Comparison of ENCODE assay signal across 24 cellular contexts in genomic region chr7:26948617-26949118, GRCh38.
DNase-seq lines count a peak whose midpoint lies in the region; ATAC-seq, FAIRE-seq and TF ChIP-seq lines count a peak whose summit lies in the region.
"Had no signal": no experiment of that assay in that cellular context is flagged by ENCODE, and none has a peak within 500 bp of the region (broad histone marks: within the 10 kb centered on the region; RNA-seq: fewer than 3 reads in every experiment).

No MANE protein-coding gene starts in this region.

- no peak overlapping the region for H3K4me3 ChIP-seq in bronchial epithelial cell (ENCODE audit: low read depth, low read length)
- H3K4me3 ChIP-seq in iPS-18a (ENCODE audit: low read length) = peak overlapping the region; percentile 41
- H3K4me3 ChIP-seq in pancreas = no peak overlapping the region
- H3K4me3 ChIP-seq in MG63 = no peak overlapping the region
- H3K4me3 ChIP-seq in Peyer's patch = no peak overlapping the region
- H3K4me3 ChIP-seq: skin epidermis had no signal

- H3K27me3 Mint-ChIP-seq in activated CD4-positive, alpha-beta T cell treated with anti-CD3 and anti-CD28 coated beads, Interleukin-2, amount 10 ng/mL, durations not matched to agents 24 days and 14 days = peaks cover 13% of the 10 kb centered on the region

- no peaks in the 10 kb centered on the region for H3K9me3 Mint-ChIP-seq in activated CD4-positive, alpha-beta T cell treated with anti-CD3 and anti-CD28 coated beads, Interleukin-2, amount 10 ng/mL, durations not matched to agents 24 days and 14 days
- H3K9me3 Mint-ChIP-seq: activated CD8-positive, alpha-beta T cell treated with anti-CD3 and anti-CD28 coated beads for 36 hours; HFFc6 had no signal

- intact Hi-C loops in pancreas (cut with DNase I) = no loop called here
- intact Hi-C loops in activated CD4-positive, alpha-beta T cell treated with anti-CD3 and anti-CD28 coated beads, Interleukin-2, amount 10 ng/mL, durations not matched to agents 24 days and 14 days (cut with micrococcal nuclease) = no loop called here

- H3K9me3 ChIP-seq in iPS-18a (ENCODE audit: control insufficient read depth, low read depth, low read length) (no peaks in the 10 kb centered on the region), pancreas (no peaks in the 10 kb centered on the region), MG63 (no peaks in the 10 kb centered on the region), Peyer's patch (no peaks in the 10 kb centered on the region)

- no peak overlapping the region for H3K27ac Mint-ChIP-seq in activated CD4-positive, alpha-beta T cell treated with anti-CD3 and anti-CD28 coated beads, Interleukin-2, amount 10 ng/mL, durations not matched to agents 24 days and 14 days
- H3K27ac Mint-ChIP-seq: activated CD8-positive, alpha-beta T cell treated with anti-CD3 and anti-CD28 coated beads for 36 hours; HFFc6 had no signal

- H3K9ac ChIP-seq in iPS-18a (ENCODE audit: low read length) = peak overlapping the region; percentile 41

- H3K27me3 ChIP-seq in bronchial epithelial cell (ENCODE audit: control insufficient read depth, insufficient read depth, low read length) (no peaks in the 10 kb centered on the region), iPS-18a (ENCODE audit: control insufficient read depth, insufficient read depth, low read length) (no peaks in the 10 kb centered on the region), pancreas (no peaks in the 10 kb centered on the region), MG63 (no peaks in the 10 kb centered on the region), Peyer's patch (no peaks in the 10 kb centered on the region)
- H3K27me3 ChIP-seq: brain microvascular endothelial cell had no signal

- H3K36me3 Mint-ChIP-seq in activated CD4-positive, alpha-beta T cell treated with anti-CD3 and anti-CD28 coated beads, Interleukin-2, amount 10 ng/mL, durations not matched to agents 24 days and 14 days (ENCODE audit: low read depth) = no peaks in the 10 kb centered on the region

- no peaks in the 10 kb centered on the region for H3K36me3 ChIP-seq in bronchial epithelial cell (ENCODE audit: control insufficient read depth, insufficient read depth, low read length)
- H3K36me3 ChIP-seq in iPS-18a (ENCODE audit: control insufficient read depth, low read depth, low read length) = no peaks in the 10 kb centered on the region
- no peaks in the 10 kb centered on the region for H3K36me3 ChIP-seq in pancreas
- H3K36me3 ChIP-seq in MG63 = no peaks in the 10 kb centered on the region
- H3K36me3 ChIP-seq in Peyer's patch = no peaks in the 10 kb centered on the region
- H3K36me3 ChIP-seq: brain microvascular endothelial cell had no signal

- no peak for ATAC-seq in pancreas
- ATAC-seq: activated CD8-positive, alpha-beta T cell treated with anti-CD3 and anti-CD28 coated beads for 36 hours had no signal

- TF ChIP-seq CTCF in bronchial epithelial cell (IDR thresholded peaks at IDR 0.05; ENCODE audit: insufficient read depth, low read length, severe bottlenecking) (no peak), pancreas (IDR thresholded peaks at IDR 0.05) (no peak), Peyer's patch (IDR thresholded peaks at IDR 0.05) (no peak)

- no peak for TF ChIP-seq POLR2A in Peyer's patch (IDR thresholded peaks at IDR 0.05)

- H3K4me1 Mint-ChIP-seq in activated CD4-positive, alpha-beta T cell treated with anti-CD3 and anti-CD28 coated beads, Interleukin-2, amount 10 ng/mL, durations not matched to agents 24 days and 14 days = no peaks in the 10 kb centered on the region

- no peak overlapping the region for H3K4me3 Mint-ChIP-seq in activated CD4-positive, alpha-beta T cell treated with anti-CD3 and anti-CD28 coated beads, Interleukin-2, amount 10 ng/mL, durations not matched to agents 24 days and 14 days
- H3K4me3 Mint-ChIP-seq: activated CD8-positive, alpha-beta T cell treated with anti-CD3 and anti-CD28 coated beads for 36 hours; HFFc6 had no signal

- H3K27ac ChIP-seq in iPS-18a (ENCODE audit: low read length) (peak overlapping the region; percentile 76), pancreas (no peak overlapping the region), Peyer's patch (no peak overlapping the region)
- H3K27ac ChIP-seq: brain microvascular endothelial cell, skin epidermis had no signal

- WGBS in pancreas, 2 donors = 26 to 48% methylated on average over 1 of the region's 1 CpG

- FAIRE-seq in bronchial epithelial cell (lab: Jason Lieb, UNC) (peak; percentile 60), pancreas (lab: Jason Lieb, UNC) (no peak)
- FAIRE-seq: kidney had no signal

- H3K4me1 ChIP-seq in iPS-18a (ENCODE audit: control insufficient read depth, low read depth, low read length) = peaks cover 61% of the 10 kb centered on the region
- H3K4me1 ChIP-seq in pancreas = no peaks in the 10 kb centered on the region
- H3K4me1 ChIP-seq in Peyer's patch = no peaks in the 10 kb centered on the region

- DNase-seq in NCI-H82 (lab: John Stamatoyannopoulos, UW) = peak; percentile 12
- DNase-seq in NCI-H82 treated with DMSO at 0.1 percent for 48 hours (lab: John Stamatoyannopoulos, UW; ENCODE audit: unreplicated experiment) = no peak
- peak; percentile 99 for DNase-seq in bronchial epithelial cell (ENCODE audit: low read depth)
- DNase-seq in pancreas = no peak
- DNase-seq in MG63 = no peak
- DNase-seq in Peyer's patch = no peak
- no peak for DNase-seq in activated CD4-positive, alpha-beta T cell treated with anti-CD3 and anti-CD28 coated beads, Interleukin-2, amount 10 ng/mL, durations not matched to agents 24 days and 14 days
- DNase-seq: 8988T; activated CD8-positive, alpha-beta T cell treated with anti-CD3 and anti-CD28 coated beads for 36 hours; activated gamma-delta T cell; activated T-cell treated with anti-CD3 and anti-CD28 coated beads for 4 hours; brain microvascular endothelial cell; DMS53; GF-D8; head of caudate nucleus; HFFc6; kidney; NCI-H1105 treated with DMSO at 0.1 percent for 48 hours; NCI-H2107; NCI-H510A treated with DMSO at 0.1 percent for 48 hours; stimulated activated CD4-positive, alpha-beta T cell treated with anti-CD3 and anti-CD28 coated beads, Interleukin-2, amount 100 ng/mL, for 48 hours; stimulated activated naive CD4-positive, alpha-beta T cell had no signal

Comparison
In these comparisons a context has a peak if more than half of its experiments do, and no peak if none do; other contexts are left out.
1. DNase-seq: peak in NCI-H82 (single experiment) and bronchial epithelial cell (single experiment); none in NCI-H82 treated with DMSO at 0.1 percent for 48 hours (single experiment), pancreas (0 of 6), MG63 (single experiment), Peyer's patch (0 of 3) and activated CD4-positive, alpha-beta T cell treated with anti-CD3 and anti-CD28 coated beads, Interleukin-2, amount 10 ng/mL, durations not matched to agents 24 days and 14 days (single experiment).